ENCODE assay signal across 12 cellular contexts in the genomic region with DNA sequence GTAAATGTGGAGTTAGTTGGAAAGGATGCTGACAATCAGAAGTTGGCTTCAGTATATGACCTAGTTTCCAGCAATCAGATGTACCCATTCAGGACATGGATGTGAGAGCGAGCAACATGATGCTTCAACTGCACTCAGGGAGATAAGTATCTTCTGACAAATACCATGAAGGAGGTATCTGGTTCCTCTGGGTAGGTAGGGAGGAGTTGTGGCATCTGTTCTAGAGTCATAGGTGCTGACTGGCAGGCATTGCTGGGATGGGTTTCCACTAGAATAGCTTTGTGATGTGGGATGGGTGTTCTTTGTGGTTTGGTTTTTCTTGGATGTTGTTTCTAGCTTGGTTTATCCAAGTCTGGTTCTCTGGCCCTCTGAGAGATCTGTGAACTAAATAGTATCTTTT. TPM values are rescaled to one million over a fixed set of nuclear protein-coding genes. Genes with fewer than 3 reads are reported as not detected.
DNase-seq lines count a peak whose midpoint lies in the region; ATAC-seq and TF ChIP-seq lines count a peak whose summit lies in the region.
"Had no signal": no experiment of that assay in that cellular context is flagged by ENCODE, and none has a peak within 500 bp of the region (broad histone marks: within the 10 kb centered on the region; RNA-seq: fewer than 3 reads in every experiment).

No MANE protein-coding gene starts in this region.

- no peaks in the 10 kb centered on the region for H3K9me3 ChIP-seq in CD4-positive, alpha-beta memory T cell (ENCODE audit: control insufficient read depth in 1 of 2, low read length in 2 of 2)
- H3K9me3 ChIP-seq in Karpas-422 (ENCODE audit: low read length) (no peaks in the 10 kb centered on the region; the same call in 1 of the 2 replicates), transverse colon (no peaks in the 10 kb centered on the region)
- H3K9me3 ChIP-seq: tibial nerve had no signal

- peak overlapping the region in 5 of 8 donors; percentile 18 to 51 (median 30) for H3K4me3 Mint-ChIP-seq in CD4-positive, alpha-beta memory T cell
- peak overlapping the region; percentile 66 for H3K4me3 Mint-ChIP-seq in neural crest cell

- POLR2A ChIA-PET in CD4-positive, alpha-beta memory T cell (lab: Charles Lee; ENCODE audit: partially characterized antibody) = interaction anchor here (1.2 to 1.7 kb wide), 3 partner anchors 8 to 118 kb away, joined by 5 to 9 read pairs (median 5); partner anchors contain the start of gene TRAF3IP2

- H3K4me2 ChIP-seq in Karpas-422 (ENCODE audit: low read depth, low read length, poor library complexity, severe bottlenecking) = no peak overlapping the region

- no peaks in the 10 kb centered on the region for H4K20me1 ChIP-seq in Karpas-422 (ENCODE audit: insufficient read depth, low read depth, low read length)

- no peak overlapping the region for H2AFZ ChIP-seq in Karpas-422 (ENCODE audit: low read length)

- peak overlapping the region; percentile 70 to 97 (median 92) for H3K27ac Mint-ChIP-seq in CD4-positive, alpha-beta memory T cell
- H3K27ac Mint-ChIP-seq in neural crest cell (ENCODE audit: unreplicated experiment) = no peak overlapping the region

- H3K79me2 ChIP-seq in Karpas-422 (ENCODE audit: low read length) = peaks cover 70% of the 10 kb centered on the region

- no peaks in the 10 kb centered on the region for H3K27me3 ChIP-seq in CD4-positive, alpha-beta memory T cell (ENCODE audit: insufficient read depth, low read length)
- no peaks in the 10 kb centered on the region for H3K27me3 ChIP-seq in Karpas-422 (ENCODE audit: low read length)
- no peaks in the 10 kb centered on the region for H3K27me3 ChIP-seq in transverse colon
- H3K27me3 ChIP-seq: cardiac muscle cell, tibial nerve had no signal

- H3K36me3 ChIP-seq in CD4-positive, alpha-beta memory T cell (ENCODE audit: insufficient read depth, low read length) = no peaks in the 10 kb centered on the region
- H3K36me3 ChIP-seq in Karpas-422 (ENCODE audit: insufficient read depth, low read length) = 0 out of 2 replicates have a peak, but pooled peaks cover 7% of the 10 kb centered on the region
- H3K36me3 ChIP-seq in transverse colon = no peaks in the 10 kb centered on the region
- H3K36me3 ChIP-seq: cardiac muscle cell, tibial nerve had no signal

- no peak overlapping the region for H3K9ac ChIP-seq in Karpas-422 (ENCODE audit: low read length)

- peaks cover 0 to 2% (median 0%) of the 10 kb centered on the region in 8 donors for H3K9me3 Mint-ChIP-seq in CD4-positive, alpha-beta memory T cell
- H3K9me3 Mint-ChIP-seq in neural crest cell = no peaks in the 10 kb centered on the region

- DNase-seq in CD4-positive, alpha-beta memory T cell = peak in 4 of 5 donors; percentile 29 to 55 (median 30)
- DNase-seq in Karpas-422 = peak; percentile 29
- no peak for DNase-seq in neural crest cell (ENCODE audit: low read depth, low spot score)
- no peak for DNase-seq in activated effector memory CD4-positive, alpha-beta T cell treated with anti-CD3 and anti-CD28 coated beads, Interleukin-2, amount 50 U/mL, for 16 hours
- DNase-seq in transverse colon = no peak
- DNase-seq: NCI-H1092; NK-92 treated with Interleukin-12 subunit alpha and Interleukin-12 subunit beta, amount 100 ng/mL, for 24 hours; nucleus accumbens had no signal

- CTCF ChIA-PET in CD4-positive, alpha-beta memory T cell (lab: Charles Lee; ENCODE audit: partially characterized antibody) = interaction anchor here (1.2 to 1.3 kb wide), 2 partner anchors 10 to 228 kb away, joined by 3 to 4 read pairs; a partner anchor contains a TSS

- H3K4me1 Mint-ChIP-seq in CD4-positive, alpha-beta memory T cell = peaks cover 22 to 46% (median 31%) of the 10 kb centered on the region in 4 donors
- H3K4me1 Mint-ChIP-seq in neural crest cell = peaks cover 24% of the 10 kb centered on the region

- intact Hi-C loops in CD4-positive, alpha-beta memory T cell (cut with micrococcal nuclease) = loop anchor here (10.0 kb wide), 3 partner anchors 388 to 612 kb away; partner anchors contain the start of genes AMD1, FYN and GTF3C6
- intact Hi-C loops in transverse colon (cut with DNase I; ENCODE audit: low total_unique reads) = loop anchor here (10.0 kb wide), 2 partner anchors 78 to 118 kb away; partner anchors contain the start of gene TRAF3IP2

- ATAC-seq in HG03521 (IDR thresholded peaks at IDR 0.05; ENCODE audit: unreplicated experiment) = no peak

- H3K4me1 ChIP-seq in CD4-positive, alpha-beta memory T cell (ENCODE audit: insufficient read depth, low read length) = peaks cover 43% of the 10 kb centered on the region
- H3K4me1 ChIP-seq in Karpas-422 (ENCODE audit: low read length) (peaks cover 16% of the 10 kb centered on the region), transverse colon (peaks cover 0 to 15% (median 12%) of the 10 kb centered on the region in 4 donors)

- no peak for TF ChIP-seq EP300 in transverse colon (IDR thresholded peaks at IDR 0.05; ENCODE audit: low read depth)

- H3K36me3 Mint-ChIP-seq in CD4-positive, alpha-beta memory T cell = peaks cover 0 to 15% of the 10 kb centered on the region in 2 donors
- peaks cover 18% of the 10 kb centered on the region for H3K36me3 Mint-ChIP-seq in neural crest cell (ENCODE audit: low read depth)

- WGBS in transverse colon (ENCODE audit: low coverage in 1 of 2), 2 donors = 100% methylated on average over 1 of the region's 1 CpG; no CpG with 5 or more reads in 1 of the 2 donors

- peak overlapping the region; percentile 29 for H3K27ac ChIP-seq in CD4-positive, alpha-beta memory T cell (ENCODE audit: low read depth, low read length)
- no peak overlapping the region for H3K27ac ChIP-seq in Karpas-422 (ENCODE audit: low read length)
- H3K27ac ChIP-seq in angular gyrus (ENCODE audit: low read depth, low read length) = peak overlapping the region; percentile 4
- H3K27ac ChIP-seq in transverse colon = peak overlapping the region in 1 of 4 donors; percentile 99
- H3K27ac ChIP-seq: cardiac muscle cell, tibial nerve had no signal

- in situ Hi-C loops in transverse colon (cut with MboI; ENCODE audit: low pct_ligation_motif_present in 1 of 4, low pct_unique_long_range_greater_than_20kb in 1 of 4, low sequenced_read_pairs in 3 of 4) = loop anchor here in 2 of 4 donors (25.0 kb wide), 2 partner anchors 100 to 225 kb away; a partner anchor contains a TSS

- no peak for TF ChIP-seq CTCF in neural crest cell (conservative IDR thresholded peaks at IDR 0.05)
- no peak for TF ChIP-seq CTCF in transverse colon (IDR thresholded peaks at IDR 0.05)

- no peaks in the 10 kb centered on the region for H3K9me2 ChIP-seq in Karpas-422 (replicated peaks; ENCODE audit: insufficient read depth, low read length)

- no peak for TF ChIP-seq POLR2A in transverse colon (IDR thresholded peaks at IDR 0.05)

- peaks cover 0 to 2% of the 10 kb centered on the region in 2 donors for H3K27me3 Mint-ChIP-seq in CD4-positive, alpha-beta memory T cell
- peaks cover 3% of the 10 kb centered on the region for H3K27me3 Mint-ChIP-seq in neural crest cell (ENCODE audit: low read depth)

- H3K4me3 ChIP-seq in CD4-positive, alpha-beta memory T cell (ENCODE audit: low read length in 2 of 2) = no peak overlapping the region
- H3K4me3 ChIP-seq in Karpas-422 (ENCODE audit: low read length) (no peak overlapping the region), transverse colon (no peak overlapping the region)
- H3K4me3 ChIP-seq: cardiac muscle cell, tibial nerve had no signal

RNA-seq across cellular contexts. Expression of gene REV3L, which starts 3.9 kb away (rescaled TPM):
- total RNA-seq in CD4-positive, alpha-beta memory T cell = 10 to 100 TPM; 28.8 to 34.5 TPM
- 10 to 100 TPM in 1 of 2 donors, 1 to 10 TPM in 1; 8.0 to 20.2 TPM for polyA plus RNA-seq in CD4-positive, alpha-beta memory T cell
- total RNA-seq in Karpas-422 (2014; rRNA removed; shearing (Covaris generic); ENCODE audit: low replicate concordance) = 38.6 and 64.4 TPM in 2 replicates
- 17.1 and 22.2 TPM in 2 replicates for total RNA-seq in neural crest cell
- total RNA-seq in transverse colon = 100 to 1,000 TPM in 1 of 4 donors, 10 to 100 TPM in 3; 24.7 to 256 (median 34.7) TPM

Comparison
In these comparisons a context has a peak if more than half of its experiments do, and no peak if none do; other contexts are left out.
1. DNase-seq: peak in CD4-positive, alpha-beta memory T cell (4 of 5) and Karpas-422 (single experiment); none in neural crest cell (single experiment), activated effector memory CD4-positive, alpha-beta T cell treated with anti-CD3 and anti-CD28 coated beads, Interleukin-2, amount 50 U/mL, for 16 hours (single experiment) and transverse colon (single experiment).